1 cellular context compared by ENCODE assay signal in genomic region chr7:148940702-148941597, GRCh38.
TF ChIP-seq lines count a peak whose summit lies in the region.

No MANE protein-coding gene starts in this region.

TF ChIP-seq in K562, 482 proteins besides CTCF, POLR2A, EP300 and RAD21 (continued from another document and continues in another):
- 0 out of 2 replicates have a peak, but pooled peaks have one; percentile 50 for TF ChIP-seq ZNF609 (CRISPR knock-in tag; IDR thresholded peaks at IDR 0.05; ENCODE audit: borderline replicate concordance)
- no peak for TF ChIP-seq SNRNP70 (optimal IDR thresholded peaks at IDR 0.05; ENCODE audit: low read depth, low read length)
- peak; percentile 96 for TF ChIP-seq TARDBP (IDR thresholded peaks at IDR 0.05)
- peak; percentile 50; the same call in 1 of the 2 replicates for TF ChIP-seq CREB3 (tag; conservative IDR thresholded peaks at IDR 0.05; ENCODE audit: low read depth)
- no peak; the same call in 1 of the 2 replicates for TF ChIP-seq ZNF224 (CRISPR knock-in tag; IDR thresholded peaks at IDR 0.05)
- peak; percentile 97 for TF ChIP-seq KDM5B (IDR thresholded peaks at IDR 0.05; ENCODE audit: insufficient replicate concordance, low read depth, low read length)
- TF ChIP-seq MITF (IDR thresholded peaks at IDR 0.05) = peak; percentile 53; the same call in 1 of the 2 replicates
- peak; percentile 92 for TF ChIP-seq RAD51 (IDR thresholded peaks at IDR 0.05; ENCODE audit: borderline replicate concordance, low read depth)
- 0 out of 2 replicates have a peak, but pooled peaks have one; percentile 20 for TF ChIP-seq RUNX1 (IDR thresholded peaks at IDR 0.05; ENCODE audit: low read depth)
- peak; percentile 89 for TF ChIP-seq ATF3 (IDR thresholded peaks at IDR 0.05)
- no peak for TF ChIP-seq ATF3 (CRISPR knock-in tag; conservative IDR thresholded peaks at IDR 0.05)
- TF ChIP-seq ZBTB8A (IDR thresholded peaks at IDR 0.05; ENCODE audit: partially characterized antibody) = no peak
- peak; percentile 85; the same call in 1 of the 2 replicates for TF ChIP-seq CBFB (CRISPR knock-in tag; IDR thresholded peaks at IDR 0.05)
- 0 out of 2 replicates have a peak, but pooled peaks have one; percentile 16 for TF ChIP-seq EGR1 (conservative IDR thresholded peaks at IDR 0.05)
- TF ChIP-seq ZSCAN32 (CRISPR knock-in tag; IDR thresholded peaks at IDR 0.05) = no peak
- TF ChIP-seq PML (IDR thresholded peaks at IDR 0.05; ENCODE audit: low read length) = no peak; the same call in none of the 2 replicates
- peak; percentile 21 for TF ChIP-seq U2AF1 (optimal IDR thresholded peaks at IDR 0.05; ENCODE audit: low read depth, low read length)
- TF ChIP-seq RHOXF2B (CRISPR knock-in tag; conservative IDR thresholded peaks at IDR 0.05) = no peak
- no peak for TF ChIP-seq ATF2 (CRISPR knock-in tag; IDR thresholded peaks at IDR 0.05)
- TF ChIP-seq HNRNPUL1 (IDR thresholded peaks at IDR 0.05; ENCODE audit: low read length) = no peak
- TF ChIP-seq ZKSCAN3 (CRISPR knock-in tag; IDR thresholded peaks at IDR 0.05) = no peak
- peak; percentile 99 for TF ChIP-seq EP400 (IDR thresholded peaks at IDR 0.05)
- peak; percentile 10; the same call in 1 of the 2 replicates for TF ChIP-seq THAP7 (CRISPR knock-in tag; IDR thresholded peaks at IDR 0.05)
- peak; percentile 92 for TF ChIP-seq MGA (IDR thresholded peaks at IDR 0.05)
- TF ChIP-seq KHSRP (IDR thresholded peaks at IDR 0.05) = 0 out of 2 replicates have a peak, but pooled peaks have one; percentile 5
- no peak for TF ChIP-seq ZNF41 (CRISPR knock-in tag; conservative IDR thresholded peaks at IDR 0.05)
- TF ChIP-seq ZNF766 (CRISPR knock-in tag; conservative IDR thresholded peaks at IDR 0.05) = peak; percentile 22; the same call in 1 of the 2 replicates
